ENCODE assay signal across 16 cellular contexts in the genomic region with DNA sequence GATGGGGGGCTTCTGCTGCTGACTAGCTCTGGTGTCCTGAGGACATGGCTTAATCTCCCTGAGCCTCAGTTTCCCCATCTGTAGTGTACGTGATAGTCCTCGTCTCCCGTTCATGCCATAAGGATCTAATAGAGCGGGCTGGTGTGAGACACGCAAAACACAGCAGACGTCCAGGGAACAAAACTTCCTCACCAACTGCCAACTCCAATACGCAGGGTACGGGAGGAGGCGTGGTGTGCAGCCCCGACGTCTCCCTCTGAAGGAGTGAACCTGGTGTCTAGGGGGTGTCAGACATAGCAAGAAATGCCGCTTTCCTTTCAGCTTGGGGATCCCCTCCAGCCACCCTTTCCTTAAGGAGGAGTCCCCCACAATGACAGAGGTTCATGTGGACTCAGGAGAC. TPM values are rescaled to one million over a fixed set of nuclear protein-coding genes. Genes with fewer than 3 reads are reported as not detected.
"Had no signal": no experiment of that assay in that cellular context is flagged by ENCODE, and none has a peak within 500 bp of the region (broad histone marks: within the 10 kb centered on the region; RNA-seq: fewer than 3 reads in every experiment).

No MANE protein-coding gene starts in this region.

- H3K27ac ChIP-seq: pancreas, spleen had no signal

- H3K27me3 ChIP-seq: adrenal gland, pancreas, uterus had no signal

- H3K36me3 ChIP-seq: adrenal gland, pancreas, spleen, uterus had no signal

- H3K9me3 ChIP-seq: pancreas had no signal

- H3K4me1 Mint-ChIP-seq: central memory CD8-positive, alpha-beta T cell; immature natural killer cell had no signal

- H3K4me3 Mint-ChIP-seq: central memory CD8-positive, alpha-beta T cell; immature natural killer cell; stimulated activated naive B cell treated with anti-CD40 and anti-IgM and Interleukin-4, amounts not matched to agents 10 μg/mL and 1 μg/mL and 100 μg/mL, for 72 hours; WTC11 had no signal

- DNase-seq: activated CD4-positive, alpha-beta T cell treated with anti-CD3 and anti-CD28 coated beads for 48 hours; activated CD8-positive, alpha-beta memory T cell treated with anti-CD3 and anti-CD28 coated beads for 24 hours; activated naive CD4-positive, alpha-beta T cell treated with Interleukin-2 at 50 U/mL for 16 hours; adrenal gland; dermis blood vessel endothelial cell; immature natural killer cell; mammary epithelial cell; stimulated activated CD4-positive, alpha-beta T cell treated with anti-CD3 and anti-CD28 coated beads, Interleukin-1b, Interleukin-23, amount 100 ng/mL, for 48 hours; stimulated activated naive B cell treated with anti-CD40 and anti-IgM and Interleukin-4, amounts not matched to agents 10 μg/mL and 1 μg/mL and 100 μg/mL, for 72 hours; uterus had no signal

- H3K27ac Mint-ChIP-seq: immature natural killer cell; stimulated activated naive B cell treated with anti-CD40 and anti-IgM and Interleukin-4, amounts not matched to agents 10 μg/mL and 1 μg/mL and 100 μg/mL, for 72 hours; WTC11 had no signal

- H3K4me3 ChIP-seq: adrenal gland, pancreas, spleen, uterus had no signal

- ATAC-seq: esophagus mucosa; pancreas; SK-N-SH treated with all-trans-retinoic acid at 6 μM for 48 hours; stimulated activated naive B cell treated with anti-CD40 and anti-IgM and Interleukin-4, amounts not matched to agents 10 μg/mL and 1 μg/mL and 100 μg/mL, for 72 hours; WTC11 had no signal

RNA-seq across cellular contexts. Expression of a gene that starts 55.0 kb away (rescaled TPM):
- polyA plus RNA-seq: immature natural killer cell had no signal
